In genomic region chr12:6569312-6569711, GRCh38 we compare ENCODE assay signal across 10 cellular contexts. TPM values are rescaled to one million over a fixed set of nuclear protein-coding genes. Genes with fewer than 3 reads are reported as not detected.
DNase-seq lines count a peak whose midpoint lies in the region; ATAC-seq and TF ChIP-seq lines count a peak whose summit lies in the region.
"Had no signal": no experiment of that assay in that cellular context is flagged by ENCODE, and none has a peak within 500 bp of the region (broad histone marks: within the 10 kb centered on the region; RNA-seq: fewer than 3 reads in every experiment).

No MANE protein-coding gene starts in this region.

- DNase-seq in cardiac muscle cell (ENCODE audit: low read depth in 1 of 2, low spot score in 1 of 2): no peak
- no peak for DNase-seq in cardiac septum (ENCODE audit: low spot score)
- DNase-seq in WTC11 (ENCODE audit: low spot score): no peak
- no peak for DNase-seq in mesenchymal stem cell
- DNase-seq in medulla oblongata (ENCODE audit: extremely low spot score): no peak
- DNase-seq in stimulated activated CD4-positive, alpha-beta T cell treated with anti-CD3 and anti-CD28 coated beads, Interleukin-2, amount 100 ng/mL, for 48 hours: no peak
- DNase-seq in NCI-H345 (lab: John Stamatoyannopoulos, UW): no peak
- no peak for DNase-seq in NCI-H146 treated with DMSO at 0.1 percent for 48 hours (lab: John Stamatoyannopoulos, UW; ENCODE audit: unreplicated experiment)
- DNase-seq: NCI-H2107 had no signal

- 91% methylated on average over 8 of the region's 12 CpGs for WGBS in mesenchymal stem cell

- peaks cover 68% of the 10 kb centered on the region for H3K36me3 Mint-ChIP-seq in WTC11

- no peaks in the 10 kb centered on the region for H3K27me3 ChIP-seq in cardiac muscle cell
- H3K27me3 ChIP-seq in mesenchymal stem cell (ENCODE audit: control insufficient read depth in 1 of 2, insufficient read depth in 1 of 2, low read length in 2 of 2): no peaks in the 10 kb centered on the region

- peak overlapping the region in 1 of 2 experiments; percentile 28 for H3K14ac ChIP-seq in mesenchymal stem cell (ENCODE audit: low read length in 2 of 2)

- H3K27me3 Mint-ChIP-seq in WTC11 (ENCODE audit: low read depth): no peaks in the 10 kb centered on the region

- no peaks in the 10 kb centered on the region for H3K9me3 Mint-ChIP-seq in WTC11

- H3K79me1 ChIP-seq in mesenchymal stem cell (replicated peaks; ENCODE audit: low read length, poor library complexity, severe bottlenecking): peaks cover 18% of the 10 kb centered on the region

- intact Hi-C loops in cardiac septum (cut with DNase I): no loop called here

- no peak overlapping the region for H3K4ac ChIP-seq in mesenchymal stem cell (ENCODE audit: low read depth in 1 of 2, low read length in 2 of 2)

- H3K23ac ChIP-seq in mesenchymal stem cell (ENCODE audit: low read length in 2 of 2): no peak overlapping the region

- no peak overlapping the region for H2BK15ac ChIP-seq in mesenchymal stem cell (ENCODE audit: low read depth, poor library complexity, severe bottlenecking)

- POLR2A ChIA-PET in WTC11 (lab: Charles Lee): interaction anchor here (1.2 kb wide), 1 partner anchor 40 kb away, joined by 5 read pairs; no protein-coding TSS in a partner anchor

- H4K8ac ChIP-seq in mesenchymal stem cell (ENCODE audit: low read length): no peak overlapping the region

- H3K4me3 ChIP-seq in cardiac muscle cell (no peak overlapping the region), mesenchymal stem cell (ENCODE audit: insufficient read depth in 1 of 2, low read depth in 1 of 2, low read length in 2 of 2) (no peak overlapping the region)
- H3K4me3 ChIP-seq: lung had no signal

- no peak overlapping the region for H3K9ac ChIP-seq in mesenchymal stem cell (ENCODE audit: low read length)

- H3K4me3 Mint-ChIP-seq in WTC11: peak overlapping the region; percentile 99

- no peak for ATAC-seq in WTC11

- peaks cover 48% of the 10 kb centered on the region for H3K36me3 ChIP-seq in cardiac muscle cell
- H3K36me3 ChIP-seq in mesenchymal stem cell (ENCODE audit: control insufficient read depth in 1 of 2, insufficient read depth in 2 of 2, low read depth in 1 of 2, low read length in 2 of 2): peaks cover 58 to 72% of the 10 kb centered on the region in 2 experiments

- peak overlapping the region; percentile 44 for H2AK5ac ChIP-seq in mesenchymal stem cell (ENCODE audit: low read length, severe bottlenecking)

- CTCF ChIA-PET in WTC11 (lab: Charles Lee): interaction anchor here (1.5 to 1.8 kb wide), 2 partner anchors 14 to 32 kb away, joined by 9 to 13 read pairs; partner anchors contain the start of gene IFFO1

- H2BK12ac ChIP-seq in mesenchymal stem cell (ENCODE audit: low read length in 2 of 2): no peak overlapping the region

- H3K4me1 ChIP-seq in cardiac muscle cell (ENCODE audit: low read depth): no peaks in the 10 kb centered on the region
- peaks cover 12% of the 10 kb centered on the region for H3K4me1 ChIP-seq in mesenchymal stem cell (ENCODE audit: control insufficient read depth, insufficient read depth, low read depth, low read length)

- no peak overlapping the region for H3K18ac ChIP-seq in mesenchymal stem cell (ENCODE audit: low read depth in 1 of 2, low read length in 2 of 2)

- H2AFZ ChIP-seq in mesenchymal stem cell (ENCODE audit: low read depth, low read length): no peak overlapping the region

- TF ChIP-seq CTCF in cardiac muscle cell (IDR thresholded peaks at IDR 0.05; ENCODE audit: low read depth, low read length) (no peak), WTC11 (IDR thresholded peaks at IDR 0.05) (no peak)

- H3K9me3 ChIP-seq in cardiac muscle cell (ENCODE audit: low read depth) (no peaks in the 10 kb centered on the region), mesenchymal stem cell (ENCODE audit: control insufficient read depth, low read length) (no peaks in the 10 kb centered on the region)

- peak overlapping the region; percentile 36 for H2BK5ac ChIP-seq in mesenchymal stem cell (ENCODE audit: low read depth, low read length, poor library complexity, severe bottlenecking)

- no peak overlapping the region for H4K91ac ChIP-seq in mesenchymal stem cell (ENCODE audit: low read length)

- H3K27ac Mint-ChIP-seq in WTC11: peak overlapping the region; percentile 32; the same call in 1 of the 2 replicates

- no peak overlapping the region for H2BK120ac ChIP-seq in mesenchymal stem cell (ENCODE audit: low read depth, low read length)

- peak overlapping the region; percentile 81 for H3K27ac ChIP-seq in cardiac muscle cell
- H3K27ac ChIP-seq in mesenchymal stem cell (ENCODE audit: low read length, poor library complexity, severe bottlenecking): no peak overlapping the region

- H3K4me2 ChIP-seq in mesenchymal stem cell (ENCODE audit: low read length, poor library complexity, severe bottlenecking): no peak overlapping the region

- peaks cover 13% of the 10 kb centered on the region for H3K4me1 Mint-ChIP-seq in WTC11

TF ChIP-seq in WTC11, 78 proteins besides CTCF, POLR2A, EP300 and RAD21:
- TF ChIP-seq ZBTB43 (CRISPR knock-in tag; IDR thresholded peaks at IDR 0.05) (no peak), FOXK1 (CRISPR knock-in tag; IDR thresholded peaks at IDR 0.05) (no peak)

RNA-seq across cellular contexts. Expression of gene NOP2, which starts 1.2 kb away (rescaled TPM):
- total RNA-seq in cardiac muscle cell (20.4 and 45.5 TPM in 2 replicates), cardiac septum (18.5 TPM), WTC11 (2021) (68.4 to 79.4 TPM (median 72.4 TPM) in 3 replicates)
- polyA plus RNA-seq in cardiac muscle cell: 36.2 and 38.2 TPM in 2 replicates
- polyA plus RNA-seq in mesenchymal stem cell (2013, experiment 1 of 2): 20.3 TPM
- 21.3 TPM for polyA plus RNA-seq in mesenchymal stem cell (2013, experiment 2 of 2)

RNA-seq across cellular contexts. Expression of gene IFFO1, which starts 13.5 kb away (rescaled TPM):
- total RNA-seq in cardiac muscle cell (18.0 and 29.0 TPM in 2 replicates), cardiac septum (24.8 TPM), WTC11 (2021) (14.1 to 15.4 TPM (median 14.5 TPM) in 3 replicates)
- 25.4 and 28.4 TPM in 2 replicates for polyA plus RNA-seq in cardiac muscle cell
- polyA plus RNA-seq in mesenchymal stem cell (2013, experiment 1 of 2): 26.1 TPM
- polyA plus RNA-seq in mesenchymal stem cell (2013, experiment 2 of 2): 25.6 TPM

RNA-seq across cellular contexts. Expression of gene GAPDH, which starts 35.0 kb away (rescaled TPM):
- total RNA-seq in cardiac muscle cell: 8,013 and 12,904 TPM in 2 replicates
- 11,564 and 14,299 TPM in 2 replicates for polyA plus RNA-seq in cardiac muscle cell
- total RNA-seq in cardiac septum: 4,827 TPM
- 4,276 to 4,694 TPM (median 4,682 TPM) in 3 replicates for total RNA-seq in WTC11 (2021)
- 4,502 TPM for polyA plus RNA-seq in mesenchymal stem cell (2013, experiment 1 of 2)
- polyA plus RNA-seq in mesenchymal stem cell (2013, experiment 2 of 2): 4,557 TPM

RNA-seq across cellular contexts. Expression of gene CHD4, which starts 37.9 kb away (rescaled TPM):
- total RNA-seq in cardiac muscle cell (363 and 580 TPM in 2 replicates), cardiac septum (186 TPM), WTC11 (2021) (333 to 354 TPM (median 334 TPM) in 3 replicates)
- 155 and 204 TPM in 2 replicates for polyA plus RNA-seq in cardiac muscle cell
- polyA plus RNA-seq in mesenchymal stem cell (2013, experiment 1 of 2): 111 TPM
- 104 TPM for polyA plus RNA-seq in mesenchymal stem cell (2013, experiment 2 of 2)
